Comparison of ENCODE assay signal across 1 cellular context in genomic region chr19:6248341-6248740, GRCh38.
TF ChIP-seq lines count a peak whose summit lies in the region.

No MANE protein-coding gene starts in this region.

TF ChIP-seq in GM12878, 131 proteins besides CTCF, POLR2A, EP300 and RAD21:
- TF ChIP-seq ZNF24 (IDR thresholded peaks at IDR 0.05), result no peak
- TF ChIP-seq SPI1 (IDR thresholded peaks at IDR 0.05; ENCODE audit: borderline replicate concordance, insufficient read depth, low read depth, low read length), result 0 out of 2 replicates have a peak, but pooled peaks have one; percentile 51
